Comparison of ENCODE assay signal across 1 cellular context in the genomic region with DNA sequence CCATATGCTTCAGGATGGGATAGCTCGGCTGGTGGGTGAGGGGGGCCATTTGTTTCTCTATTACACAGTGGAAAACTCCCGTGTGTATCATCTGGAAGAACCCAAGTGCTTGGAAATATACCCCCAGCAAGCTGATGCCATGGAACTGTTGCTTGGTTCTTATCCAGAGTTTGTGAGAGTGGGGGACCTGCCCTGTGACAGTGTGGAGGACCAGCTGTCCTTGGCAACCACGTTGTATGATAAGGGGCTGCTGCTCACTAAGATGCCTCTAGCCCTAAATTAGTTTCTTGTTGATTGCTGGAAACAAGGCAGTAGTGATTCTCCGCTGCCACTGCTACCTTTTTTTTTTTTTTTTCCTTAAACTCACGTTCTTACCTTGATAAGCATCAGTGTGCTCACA.
TF ChIP-seq lines count a peak whose summit lies in the region.

No MANE protein-coding gene starts in this region.

TF ChIP-seq in GM23338, 12 proteins besides CTCF, POLR2A, EP300 and RAD21:
- TF ChIP-seq EZH2 (IDR thresholded peaks at IDR 0.05; ENCODE audit: low read depth, unreplicated experiment), result no peak
- TF ChIP-seq POLR2AphosphoS5 (IDR thresholded peaks at IDR 0.05; ENCODE audit: low read depth), result no peak
- TF ChIP-seq EZH2phosphoT487 (IDR thresholded peaks at IDR 0.05; ENCODE audit: unreplicated experiment), result no peak
- TF ChIP-seq CREB1 (CRISPR knock-in tag; IDR thresholded peaks at IDR 0.05; ENCODE audit: low read depth), result no peak
- no peak for TF ChIP-seq ZNF114 (CRISPR knock-in tag; IDR thresholded peaks at IDR 0.05)
- no peak for TF ChIP-seq STAT1 (IDR thresholded peaks at IDR 0.05; ENCODE audit: unreplicated experiment)
